ENCODE assay signal across 31 cellular contexts in genomic region chr1:108916788-108917187, GRCh38. TPM values are rescaled to one million over a fixed set of nuclear protein-coding genes. Genes with fewer than 3 reads are reported as not detected.
"Had no signal": no experiment of that assay in that cellular context is flagged by ENCODE, and none has a peak within 500 bp of the region (broad histone marks: within the 10 kb centered on the region; RNA-seq: fewer than 3 reads in every experiment).

No MANE protein-coding gene starts in this region.

- H3K36me3 ChIP-seq: pancreas, tibial artery had no signal

- H3K4me3 ChIP-seq: pancreas, psoas muscle, skin epidermis, smooth muscle cell, spleen, suprapubic skin, testis, tibial artery, transverse colon, upper lobe of left lung, vagina had no signal

- H3K4me3 Mint-ChIP-seq: naive thymus-derived CD4-positive, alpha-beta T cell; natural killer cell; nephron; stimulated activated naive CD8-positive, alpha-beta T cell treated with anti-CD3 and anti-CD28 coated beads, Interleukin-15, amount 100 ng/mL, for 72 hours had no signal

- H3K9me3 Mint-ChIP-seq: naive thymus-derived CD4-positive, alpha-beta T cell; natural killer cell; nephron; stimulated activated naive CD8-positive, alpha-beta T cell treated with anti-CD3 and anti-CD28 coated beads, Interleukin-15, amount 100 ng/mL, for 72 hours had no signal

- DNase-seq: naive thymus-derived CD4-positive, alpha-beta T cell; natural killer cell; nucleus accumbens; pancreas; psoas muscle; right cardiac atrium; spleen; stimulated activated CD4-positive, alpha-beta T cell treated with anti-CD3 and anti-CD28 coated beads, Interleukin-12 subunit alpha, Interleukin-12 subunit beta, amount 100 ng/mL, for 4 hours; stimulated activated CD4-positive, alpha-beta T cell treated with anti-CD3 and anti-CD28 coated beads, Interleukin-1b, Interleukin-23, amount 100 ng/mL, for 48 hours; stimulated activated CD4-positive, alpha-beta T cell treated with anti-CD3 and anti-CD28 coated beads, Interleukin-4, amount 100 ng/mL, for 1 hour; stimulated activated CD4-positive, alpha-beta T cell treated with anti-CD3 and anti-CD28 coated beads, Interleukin-4, amount 100 ng/mL, for 4 hours; stimulated activated CD8-positive, alpha-beta memory T cell treated with anti-CD3 and anti-CD28 coated beads, Interleukin-4, amount 100 ng/mL, for 48 hours; stimulated activated naive CD4-positive, alpha-beta T cell; stimulated activated naive CD8-positive, alpha-beta T cell treated with anti-CD3 and anti-CD28 coated beads, Interleukin-15, amount 100 ng/mL, for 72 hours; stimulated activated naive CD8-positive, alpha-beta T cell treated with anti-CD3 and anti-CD28 coated beads, Interleukin-15, Interleukin-2, amounts not matched to agents 100 U/mL and 50 U/mL, for 24 hours; substantia nigra; testis; tibial artery; transverse colon had no signal

- H3K4me1 ChIP-seq: pancreas, spleen, suprapubic skin, testis, transverse colon, vagina had no signal

- H3K36me3 Mint-ChIP-seq: natural killer cell had no signal

- H3K27ac ChIP-seq: neutrophil, pancreas, psoas muscle, skin epidermis, spleen, suprapubic skin, testis, tibial artery, transverse colon, upper lobe of left lung, vagina had no signal

- H3K27me3 ChIP-seq: neutrophil, pancreas, spleen, suprapubic skin, testis, tibial artery, transverse colon, upper lobe of left lung, vagina had no signal

- H3K27ac Mint-ChIP-seq: naive thymus-derived CD4-positive, alpha-beta T cell; natural killer cell; nephron had no signal

- H3K4me1 Mint-ChIP-seq: naive thymus-derived CD4-positive, alpha-beta T cell; natural killer cell; stimulated activated naive CD8-positive, alpha-beta T cell treated with anti-CD3 and anti-CD28 coated beads, Interleukin-15, amount 100 ng/mL, for 72 hours had no signal

- FAIRE-seq: pancreas, urothelium cell line had no signal

- H3K9me3 ChIP-seq: neutrophil, pancreas, psoas muscle, spleen, suprapubic skin, testis, tibial artery, transverse colon, upper lobe of left lung, vagina had no signal

- ATAC-seq: naive thymus-derived CD4-positive, alpha-beta T cell; natural killer cell; pancreas; psoas muscle; right cardiac atrium; sciatic nerve; stimulated activated naive CD8-positive, alpha-beta T cell treated with anti-CD3 and anti-CD28 coated beads, Interleukin-15, amount 100 ng/mL, for 72 hours; stimulated activated naive CD8-positive, alpha-beta T cell treated with anti-CD3 and anti-CD28 coated beads, Interleukin-15, Interleukin-2, amounts not matched to agents 100 U/mL and 50 U/mL, for 24 hours had no signal

- H3K4me2 ChIP-seq: smooth muscle cell had no signal

RNA-seq across cellular contexts. Expression of gene AKNAD1, which starts 59.9 kb away (rescaled TPM):
- total RNA-seq: naive thymus-derived CD4-positive, alpha-beta T cell; natural killer cell; pancreas; renal cortical epithelial cell; right cardiac atrium; smooth muscle cell; spleen; transverse colon; ureter had no signal
- polyA plus RNA-seq: naive thymus-derived CD4-positive, alpha-beta T cell; neural cell; right cardiac atrium had no signal
